ENCODE assay signal across 17 cellular contexts in the genomic region with DNA sequence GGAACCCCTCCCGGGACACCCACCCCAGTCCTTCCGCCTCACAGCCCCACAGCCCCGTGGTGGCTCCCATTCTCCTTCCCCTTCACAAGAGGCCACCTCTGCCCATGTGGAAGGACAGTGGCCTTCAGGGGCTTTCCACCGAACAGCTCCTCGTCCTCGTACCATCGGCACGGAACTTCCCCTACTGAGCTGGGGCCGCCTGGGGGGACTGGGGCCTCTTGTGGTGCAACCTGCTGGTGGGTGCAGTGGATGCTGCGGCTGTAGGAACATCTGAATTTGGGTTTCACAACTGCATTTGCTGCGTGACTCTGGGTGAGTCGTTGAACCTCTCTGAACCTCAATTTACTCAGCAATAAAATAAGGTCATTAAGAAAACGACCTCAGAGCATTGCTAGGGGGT. TPM values are rescaled to one million over a fixed set of nuclear protein-coding genes. Genes with fewer than 3 reads are reported as not detected.
DNase-seq lines count a peak whose midpoint lies in the region; ATAC-seq lines count a peak whose summit lies in the region.
"Had no signal": no experiment of that assay in that cellular context is flagged by ENCODE, and none has a peak within 500 bp of the region (broad histone marks: within the 10 kb centered on the region; RNA-seq: fewer than 3 reads in every experiment).

No MANE protein-coding gene starts in this region.

- peaks cover 36% of the 10 kb centered on the region for H3K36me3 Mint-ChIP-seq in stimulated activated naive CD8-positive, alpha-beta T cell treated with anti-CD3 and anti-CD28 coated beads, Interleukin-15, Interleukin-2, amounts not matched to agents 100 ng/mL and 50 ng/mL, for 24 hours (ENCODE audit: low read depth)
- peaks cover 100% of the 10 kb centered on the region for H3K36me3 Mint-ChIP-seq in dendritic cell treated with granulocyte-macrophage colony-stimulating factor and Interleukin-4, amounts not matched to agents 40 ng/mL and 50 ng/mL, for 4 days (ENCODE audit: low read depth)
- peaks cover 10 to 29% (median 16%) of the 10 kb centered on the region in 3 donors for H3K36me3 Mint-ChIP-seq in immature natural killer cell

- intact Hi-C loops in dendritic cell treated with granulocyte-macrophage colony-stimulating factor and Interleukin-4, amounts not matched to agents 40 ng/mL and 50 ng/mL, for 4 days (cut with micrococcal nuclease): no loop called here

- no peak overlapping the region for H3K4me3 Mint-ChIP-seq in stimulated activated naive CD8-positive, alpha-beta T cell treated with anti-CD3 and anti-CD28 coated beads, Interleukin-15, Interleukin-2, amounts not matched to agents 100 ng/mL and 50 ng/mL, for 24 hours
- no peak overlapping the region for H3K4me3 Mint-ChIP-seq in stimulated activated naive CD8-positive, alpha-beta T cell treated with anti-CD3 and anti-CD28 coated beads, Interleukin-15, amount 100 ng/mL, for 72 hours
- no peak overlapping the region for H3K4me3 Mint-ChIP-seq in dendritic cell treated with granulocyte-macrophage colony-stimulating factor and Interleukin-4, amounts not matched to agents 40 ng/mL and 50 ng/mL, for 4 days
- H3K4me3 Mint-ChIP-seq in immature natural killer cell: no peak overlapping the region
- H3K4me3 Mint-ChIP-seq: IgD-negative memory B cell had no signal

- no peak for DNase-seq in stimulated activated naive CD8-positive, alpha-beta T cell treated with anti-CD3 and anti-CD28 coated beads, Interleukin-15, amount 100 ng/mL, for 72 hours
- peak; percentile 55 for DNase-seq in SIG-M5 (lab: John Stamatoyannopoulos, UW)
- no peak for DNase-seq in immature natural killer cell
- DNase-seq in GM03348 (ENCODE audit: low spot score): no peak
- DNase-seq: C1 segment of cervical spinal cord; DMS79 treated with DMSO at 0.1 percent for 48 hours; MM.1S; NCI-H1105 treated with DMSO at 0.1 percent for 48 hours; NCI-H1694; NCI-H510A; NCI-H748 treated with DMSO at 0.1 percent for 48 hours; NK-92 treated with Interleukin-12 subunit alpha and Interleukin-12 subunit beta, amount 100 ng/mL, for 24 hours had no signal

- H3K27ac Mint-ChIP-seq in stimulated activated naive CD8-positive, alpha-beta T cell treated with anti-CD3 and anti-CD28 coated beads, Interleukin-15, Interleukin-2, amounts not matched to agents 100 ng/mL and 50 ng/mL, for 24 hours: peak overlapping the region; percentile 31
- H3K27ac Mint-ChIP-seq in stimulated activated naive CD8-positive, alpha-beta T cell treated with anti-CD3 and anti-CD28 coated beads, Interleukin-15, amount 100 ng/mL, for 72 hours: peak overlapping the region in 1 of 2 donors; percentile 63
- H3K27ac Mint-ChIP-seq in dendritic cell treated with granulocyte-macrophage colony-stimulating factor and Interleukin-4, amounts not matched to agents 40 ng/mL and 50 ng/mL, for 4 days: peak overlapping the region; percentile 28
- H3K27ac Mint-ChIP-seq in immature natural killer cell: no peak overlapping the region

- no peaks in the 10 kb centered on the region for H3K4me1 Mint-ChIP-seq in stimulated activated naive CD8-positive, alpha-beta T cell treated with anti-CD3 and anti-CD28 coated beads, Interleukin-15, Interleukin-2, amounts not matched to agents 100 ng/mL and 50 ng/mL, for 24 hours (ENCODE audit: low read depth)
- no peaks in the 10 kb centered on the region for H3K4me1 Mint-ChIP-seq in stimulated activated naive CD8-positive, alpha-beta T cell treated with anti-CD3 and anti-CD28 coated beads, Interleukin-15, amount 100 ng/mL, for 72 hours
- H3K4me1 Mint-ChIP-seq in dendritic cell treated with granulocyte-macrophage colony-stimulating factor and Interleukin-4, amounts not matched to agents 40 ng/mL and 50 ng/mL, for 4 days (ENCODE audit: low read depth): no peaks in the 10 kb centered on the region
- no peaks in the 10 kb centered on the region for H3K4me1 Mint-ChIP-seq in immature natural killer cell

- no peaks in the 10 kb centered on the region for H3K27me3 Mint-ChIP-seq in stimulated activated naive CD8-positive, alpha-beta T cell treated with anti-CD3 and anti-CD28 coated beads, Interleukin-15, Interleukin-2, amounts not matched to agents 100 ng/mL and 50 ng/mL, for 24 hours
- no peaks in the 10 kb centered on the region for H3K27me3 Mint-ChIP-seq in stimulated activated naive CD8-positive, alpha-beta T cell treated with anti-CD3 and anti-CD28 coated beads, Interleukin-15, amount 100 ng/mL, for 72 hours
- H3K27me3 Mint-ChIP-seq in dendritic cell treated with granulocyte-macrophage colony-stimulating factor and Interleukin-4, amounts not matched to agents 40 ng/mL and 50 ng/mL, for 4 days: no peaks in the 10 kb centered on the region
- peaks cover 0 to 2% (median 0%) of the 10 kb centered on the region in 3 donors for H3K27me3 Mint-ChIP-seq in immature natural killer cell (ENCODE audit: low read depth in 3 of 3)
- H3K27me3 Mint-ChIP-seq: IgD-negative memory B cell had no signal

- H3K9me3 Mint-ChIP-seq in stimulated activated naive CD8-positive, alpha-beta T cell treated with anti-CD3 and anti-CD28 coated beads, Interleukin-15, Interleukin-2, amounts not matched to agents 100 ng/mL and 50 ng/mL, for 24 hours: no peaks in the 10 kb centered on the region
- no peaks in the 10 kb centered on the region for H3K9me3 Mint-ChIP-seq in stimulated activated naive CD8-positive, alpha-beta T cell treated with anti-CD3 and anti-CD28 coated beads, Interleukin-15, amount 100 ng/mL, for 72 hours
- H3K9me3 Mint-ChIP-seq in dendritic cell treated with granulocyte-macrophage colony-stimulating factor and Interleukin-4, amounts not matched to agents 40 ng/mL and 50 ng/mL, for 4 days: no peaks in the 10 kb centered on the region
- no peaks in the 10 kb centered on the region for H3K9me3 Mint-ChIP-seq in immature natural killer cell

- no peak for ATAC-seq in stimulated activated naive CD8-positive, alpha-beta T cell treated with anti-CD3 and anti-CD28 coated beads, Interleukin-15, amount 100 ng/mL, for 72 hours
- no peak for ATAC-seq in HG03139 (IDR thresholded peaks at IDR 0.05; ENCODE audit: unreplicated experiment)
- ATAC-seq: A549 had no signal

RNA-seq across cellular contexts. Expression of gene RFLNA, which starts 50.9 kb away (rescaled TPM):
- polyA plus RNA-seq in immature natural killer cell: not detected
- polyA plus RNA-seq: A549, IgD-negative memory B cell had no signal

Comparison
In these comparisons a context has a peak if more than half of its experiments do, and no peak if none do; other contexts are left out.
1. H3K27ac Mint-ChIP-seq: peak in stimulated activated naive CD8-positive, alpha-beta T cell treated with anti-CD3 and anti-CD28 coated beads, Interleukin-15, Interleukin-2, amounts not matched to agents 100 ng/mL and 50 ng/mL, for 24 hours (single experiment) and dendritic cell treated with granulocyte-macrophage colony-stimulating factor and Interleukin-4, amounts not matched to agents 40 ng/mL and 50 ng/mL, for 4 days (single experiment); none in immature natural killer cell (0 of 6).